In the genomic region with DNA sequence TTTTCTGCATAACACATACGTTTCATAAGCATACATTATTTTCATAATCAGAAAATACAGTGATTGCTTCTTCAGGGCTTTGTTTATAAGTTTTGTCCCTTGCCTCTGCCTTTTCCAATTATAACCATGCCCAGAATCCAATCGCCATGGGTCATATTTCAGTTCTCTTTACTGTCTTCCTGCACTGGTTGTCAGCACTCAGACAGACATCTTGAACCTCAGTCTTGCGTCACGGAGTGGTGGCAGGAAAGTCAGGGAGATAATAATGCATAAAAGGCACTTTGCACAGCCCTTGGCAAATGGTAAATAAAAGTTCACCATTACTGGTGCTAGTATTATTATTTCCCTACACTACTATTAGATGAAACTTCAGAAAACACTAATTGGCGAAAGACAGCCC, we compare ENCODE assay signal across 21 cellular contexts. TPM values are rescaled to one million over a fixed set of nuclear protein-coding genes. Genes with fewer than 3 reads are reported as not detected.
A peak's percentile ranks its signal among the peaks of the same experiment; 100 is the strongest.
DNase-seq lines count a peak whose midpoint lies in the region; ATAC-seq and TF ChIP-seq lines count a peak whose summit lies in the region.
"Had no signal": no experiment of that assay in that cellular context is flagged by ENCODE, and none has a peak within 500 bp of the region (broad histone marks: within the 10 kb centered on the region; RNA-seq: fewer than 3 reads in every experiment).

No MANE protein-coding gene starts in this region.

- H3K36me3 ChIP-seq in GM23338 (ENCODE audit: insufficient read depth) (no peaks in the 10 kb centered on the region), thyroid gland (no peaks in the 10 kb centered on the region), H7 (replicated peaks; ENCODE audit: control insufficient read depth, insufficient read depth, low read length) (no peaks in the 10 kb centered on the region), A673 (ENCODE audit: insufficient read depth, low read length, poor library complexity, severe bottlenecking) (no peaks in the 10 kb centered on the region)
- H3K36me3 ChIP-seq: SJSA1 had no signal

- H3K27me3 Mint-ChIP-seq in GM23338 (ENCODE audit: insufficient read depth, low read depth, poor library complexity) (no peaks in the 10 kb centered on the region), nephron progenitor cell (ENCODE audit: low read depth, poor library complexity) (no peaks in the 10 kb centered on the region)
- H3K27me3 Mint-ChIP-seq: CD4-positive, CD25-positive, alpha-beta regulatory T cell; T-cell had no signal

- TF ChIP-seq CTCF in GM23338 (conservative IDR thresholded peaks at IDR 0.05; ENCODE audit: low read depth in 2 of 2) (no peak), NB4 (IDR thresholded peaks at IDR 0.05; ENCODE audit: low read depth, low read length) (no peak), nephron progenitor cell (IDR thresholded peaks at IDR 0.05) (no peak), thyroid gland (IDR thresholded peaks at IDR 0.05) (no peak), A673 (conservative IDR thresholded peaks at IDR 0.05; ENCODE audit: low read depth, low read length) (no peak)

- no peaks in the 10 kb centered on the region for H3F3A ChIP-seq in GM23338 (replicated peaks; ENCODE audit: low read depth)

- H3K4me1 Mint-ChIP-seq in GM23338, result peaks cover 23% of the 10 kb centered on the region
- peaks cover 62% of the 10 kb centered on the region for H3K4me1 Mint-ChIP-seq in nephron progenitor cell

- peak overlapping the region; percentile 94; the same call in 1 of the 2 replicates for H3K27ac Mint-ChIP-seq in GM23338
- peak overlapping the region; percentile 91 for H3K27ac Mint-ChIP-seq in nephron progenitor cell
- H3K27ac Mint-ChIP-seq: CD4-positive, CD25-positive, alpha-beta regulatory T cell; T-cell had no signal

- H3K36me3 Mint-ChIP-seq in GM23338 (ENCODE audit: low read depth) (no peaks in the 10 kb centered on the region), nephron progenitor cell (ENCODE audit: low read depth) (no peaks in the 10 kb centered on the region)

- DNase-seq in NCI-H510A treated with DMSO at 0.1 percent for 48 hours (lab: John Stamatoyannopoulos, UW) (peak; percentile 85), NCI-H510A (lab: John Stamatoyannopoulos, UW) (no peak), GM23338 (ENCODE audit: low spot score) (no peak), NB4 (ENCODE audit: low read depth) (peak; percentile 18), nephron progenitor cell (no peak), thyroid gland (no peak), H7 (no peak), A673 (ENCODE audit: low spot score) (no peak)
- DNase-seq: 8988T; CD4-positive, CD25-positive, alpha-beta regulatory T cell; Karpas-422; NCI-H1092; NCI-H1436; NCI-H2081 treated with DMSO at 0.1 percent for 48 hours; NCI-H526; NCI-H82; NK-92 treated with Interleukin-12 subunit alpha and Interleukin-12 subunit beta, amount 100 ng/mL, for 24 hours; T-cell had no signal

- WGBS in thyroid gland, 2 donors, result 85% methylated on average over 5 of the region's 5 CpGs

- H3K9me2 ChIP-seq in GM23338 (ENCODE audit: insufficient read depth), result no peaks in the 10 kb centered on the region

- POLR2A ChIA-PET in A673 (lab: Charles Lee; ENCODE audit: low non-redundant PET), result no interaction called here

- CTCF ChIA-PET in A673 (lab: Charles Lee), result no interaction called here

- TF ChIP-seq POLR2A in NB4 (IDR thresholded peaks at IDR 0.05; ENCODE audit: extremely low read depth, insufficient read length) (no peak), thyroid gland (IDR thresholded peaks at IDR 0.05) (no peak)

- H3K4me1 ChIP-seq in GM23338 (ENCODE audit: insufficient read depth) (peaks cover 11% of the 10 kb centered on the region), thyroid gland (peaks cover under 1 to 2% of the 10 kb centered on the region in 2 donors), A673 (ENCODE audit: insufficient read depth, low read length, poor library complexity, severe bottlenecking) (no peaks in the 10 kb centered on the region)
- H3K4me1 ChIP-seq: SJSA1 had no signal

- H3K4me3 ChIP-seq in GM23338 (no peak overlapping the region), NB4 (ENCODE audit: low read depth, low read length) (no peak overlapping the region), thyroid gland (replicated peaks in 1 of 3) (no peak overlapping the region), H7 (ENCODE audit: insufficient read depth, low read depth, low read length) (no peak overlapping the region), A673 (ENCODE audit: low read depth, low read length, poor library complexity, severe bottlenecking) (no peak overlapping the region)
- H3K4me3 ChIP-seq: SJSA1 had no signal

- no peaks in the 10 kb centered on the region for H3K27me3 ChIP-seq in GM23338 (ENCODE audit: insufficient read depth)
- no peaks in the 10 kb centered on the region for H3K27me3 ChIP-seq in thyroid gland
- H3K27me3 ChIP-seq in H7 (ENCODE audit: control insufficient read depth, insufficient read depth, low read length), result no peaks in the 10 kb centered on the region
- no peaks in the 10 kb centered on the region for H3K27me3 ChIP-seq in A673 (replicated peaks; ENCODE audit: insufficient read depth, low read depth, low read length, poor library complexity)
- H3K27me3 ChIP-seq: SJSA1 had no signal

- intact Hi-C loops in thyroid gland (cut with DNase I), result no loop called here
- intact Hi-C loops in A673 (cut with micrococcal nuclease; ENCODE audit: unreplicated experiment), result no loop called here

- H3K27ac ChIP-seq in GM23338 (ENCODE audit: low read depth), result no peak overlapping the region
- H3K27ac ChIP-seq in thyroid gland, result no peak overlapping the region
- H3K27ac ChIP-seq in A673 (ENCODE audit: low read depth, low read length, poor library complexity, severe bottlenecking), result no peak overlapping the region
- H3K27ac ChIP-seq: RWPE1, SJSA1 had no signal

- H3K4me2 ChIP-seq in GM23338, result peak overlapping the region; percentile 27; the same call in 1 of the 2 replicates

- H3K4me3 Mint-ChIP-seq in GM23338, result no peak overlapping the region
- peak overlapping the region; percentile 2 for H3K4me3 Mint-ChIP-seq in nephron progenitor cell
- H3K4me3 Mint-ChIP-seq: CD4-positive, CD25-positive, alpha-beta regulatory T cell; T-cell had no signal

- no peaks in the 10 kb centered on the region for H4K20me1 ChIP-seq in GM23338 (replicated peaks; ENCODE audit: insufficient read depth)

- no peak overlapping the region for H2AFZ ChIP-seq in GM23338

- no peaks in the 10 kb centered on the region for H3K9me3 ChIP-seq in thyroid gland
- no peaks in the 10 kb centered on the region for H3K9me3 ChIP-seq in A673 (ENCODE audit: low read depth, low read length, poor library complexity, severe bottlenecking)
- H3K9me3 ChIP-seq: SJSA1 had no signal

- BruUV-seq in A673 (replicated peaks; lab: Mats Ljungman, UMichigan), result no TSS peak

- ATAC-seq in GM23338, result no peak
- ATAC-seq: Panc1, T-cell had no signal

- peaks cover 53% of the 10 kb centered on the region for H3K79me2 ChIP-seq in GM23338 (replicated peaks; ENCODE audit: insufficient read depth)

- no peaks in the 10 kb centered on the region for H3K9me3 Mint-ChIP-seq in GM23338
- no peaks in the 10 kb centered on the region for H3K9me3 Mint-ChIP-seq in nephron progenitor cell

TF ChIP-seq in GM23338, 12 proteins besides CTCF, POLR2A, EP300 and RAD21 (continues in another document):
- no peak for TF ChIP-seq EZH2 (IDR thresholded peaks at IDR 0.05; ENCODE audit: low read depth, unreplicated experiment)

RNA-seq across cellular contexts. Expression of a gene that starts 7.2 kb away (rescaled TPM):
- total RNA-seq in GM23338 (2014; rRNA removed; shearing (Covaris generic)), result 11.1 and 12.8 TPM in 2 replicates
- 5.5 and 6.5 TPM in 2 replicates for polyA plus RNA-seq in GM23338 (2016; fragmentation: Nextera tagmentation; extraction: Ambion mirVana)
- total RNA-seq in thyroid gland (10 to 100 TPM; 18.5 to 32.8 (median 28.6) TPM), A673 (2021) (4.6 and 5.2 TPM in 2 replicates)
- 7.4 and 9.8 TPM in 2 replicates for total RNA-seq in H7 (2014; rRNA removed; shearing (Covaris generic))

Comparison
In these comparisons a context has a peak if more than half of its experiments do, and no peak if none do; other contexts are left out.
1. DNase-seq: peak in NCI-H510A treated with DMSO at 0.1 percent for 48 hours (single experiment) and NB4 (single experiment); none in NCI-H510A (single experiment), GM23338 (single experiment), nephron progenitor cell (single experiment), thyroid gland (0 of 2), H7 (single experiment) and A673 (single experiment).